In genomic region chr3:89144080-89144479, GRCh38 we compare ENCODE assay signal across 26 cellular contexts. TPM values are rescaled to one million over a fixed set of nuclear protein-coding genes. Genes with fewer than 3 reads are reported as not detected.
DNase-seq lines count a peak whose midpoint lies in the region; ATAC-seq, FAIRE-seq and TF ChIP-seq lines count a peak whose summit lies in the region.
"Had no signal": no experiment of that assay in that cellular context is flagged by ENCODE, and none has a peak within 500 bp of the region (broad histone marks: within the 10 kb centered on the region; RNA-seq: fewer than 3 reads in every experiment).

No MANE protein-coding gene starts in this region.

- no peak for DNase-seq in HepG2 (ENCODE audit: low spot score)
- no peak for DNase-seq in right lobe of liver
- DNase-seq in stimulated activated CD4-positive, alpha-beta T cell treated with anti-CD3 and anti-CD28 coated beads, Interleukin-1b, Interleukin-23, amount 100 ng/mL, for 48 hours, result no peak
- no peak for DNase-seq in foreskin fibroblast
- no peak for DNase-seq in DMS79 (lab: John Stamatoyannopoulos, UW)
- DNase-seq in NCI-H1436 treated with DMSO at 0.1 percent for 48 hours (lab: John Stamatoyannopoulos, UW), result no peak
- DNase-seq: ACHN; AML-193; BE2C; Caco-2; CD4-positive, CD25-positive, alpha-beta regulatory T cell; CD8-positive, alpha-beta T cell; DMS153; EL; GDM1; GM23248; H7; HCEC 1CT had no signal

- H4K20me1 ChIP-seq in HepG2 (ENCODE audit: insufficient read depth, low read length) (no peaks in the 10 kb centered on the region), OCI-LY3 (ENCODE audit: insufficient read depth, low read length) (no peaks in the 10 kb centered on the region), neural cell (ENCODE audit: insufficient read depth) (no peaks in the 10 kb centered on the region)

- H3K36me3 ChIP-seq in HepG2 (replicated peaks in 1 of 2; ENCODE audit: control insufficient read depth in 1 of 2, insufficient read depth in 2 of 2, low read length in 2 of 2), result no peaks in the 10 kb centered on the region
- H3K36me3 ChIP-seq in right lobe of liver, result no peaks in the 10 kb centered on the region
- H3K36me3 ChIP-seq in OCI-LY3 (replicated peaks; ENCODE audit: low read depth, low read length), result no peaks in the 10 kb centered on the region
- H3K36me3 ChIP-seq in neural cell (ENCODE audit: insufficient read depth, low read length), result no peaks in the 10 kb centered on the region
- H3K36me3 ChIP-seq: BE2C had no signal

- TF ChIP-seq CTCF in HepG2 (CRISPR knock-in tag; IDR thresholded peaks at IDR 0.05) (no peak), right lobe of liver (IDR thresholded peaks at IDR 0.05) (no peak), OCI-LY3 (IDR thresholded peaks at IDR 0.05; ENCODE audit: low read depth, low read length) (no peak), neural cell (IDR thresholded peaks at IDR 0.05; ENCODE audit: poor library complexity, severe bottlenecking) (no peak), foreskin fibroblast (IDR thresholded peaks at IDR 0.05; ENCODE audit: low read depth, low read length) (no peak)

- TF ChIP-seq POLR2A in HepG2 (IDR thresholded peaks at IDR 0.05; ENCODE audit: insufficient read depth in 1 of 2, low read depth in 2 of 2, low read length in 2 of 2) (no peak), right lobe of liver (IDR thresholded peaks at IDR 0.05) (no peak)

- intact Hi-C loops in HepG2 (cut with micrococcal nuclease; ENCODE audit: unreplicated experiment) (no loop called here), right lobe of liver (cut with DNase I) (no loop called here)

- 1% methylated on average over 2 of the region's 2 CpGs for WGBS in HepG2 (ENCODE audit: low lambda C conversion rate)
- WGBS in right lobe of liver (ENCODE audit: insufficient coverage, low coverage, low lambda C conversion rate, missing lambda C conversion rate), result 62% methylated on average over 2 of the region's 2 CpGs

- CTCF ChIA-PET in HepG2 (lab: Yijun Ruan, JAX; ENCODE audit: low intra/inter-chr PET ratio, low total read pairs), result no interaction called here

- H3K79me2 ChIP-seq in HepG2 (ENCODE audit: insufficient read depth, low read length) (no peaks in the 10 kb centered on the region), OCI-LY3 (ENCODE audit: low read length) (no peaks in the 10 kb centered on the region), neural cell (replicated peaks; ENCODE audit: insufficient read depth, low read length) (no peaks in the 10 kb centered on the region)

- ATAC-seq in HepG2 (no peak), right lobe of liver (no peak)
- ATAC-seq: CD8-positive, alpha-beta T cell; GM12878 had no signal

- H2AFZ ChIP-seq in HepG2 (ENCODE audit: low read length) (no peak overlapping the region), OCI-LY3 (ENCODE audit: low read depth, low read length) (peak overlapping the region; percentile 49; the same call in 1 of the 2 replicates), neural cell (ENCODE audit: low read depth, low read length) (no peak overlapping the region)
- H2AFZ ChIP-seq: GM23248 had no signal

- POLR2A ChIA-PET in HepG2 (lab: Yijun Ruan, JAX), result no interaction called here

- in situ Hi-C loops in HepG2 (cut with HindIII; ENCODE audit: extremely low pct_ligation_motif_present, low pct_unique_long_range_greater_than_20kb), result no loop called here

- H3K9me3 ChIP-seq in HepG2 (ENCODE audit: low read length) (no peaks in the 10 kb centered on the region), right lobe of liver (no peaks in the 10 kb centered on the region), OCI-LY3 (ENCODE audit: insufficient read depth, low read length) (no peaks in the 10 kb centered on the region), neural cell (ENCODE audit: low read length) (no peaks in the 10 kb centered on the region)
- H3K9me3 ChIP-seq: BE2C, Caco-2 had no signal

- H3K9ac ChIP-seq in HepG2 (ENCODE audit: insufficient read depth, low read depth, low read length), result no peak overlapping the region
- H3K9ac ChIP-seq in OCI-LY3 (ENCODE audit: low read length), result no peak overlapping the region
- no peak overlapping the region for H3K9ac ChIP-seq in neural cell (ENCODE audit: low read length)
- H3K9ac ChIP-seq: GM23248 had no signal

- H3F3A ChIP-seq in neural cell (ENCODE audit: insufficient read depth, low read length, poor library complexity, severe bottlenecking), result peaks cover 5% of the 10 kb centered on the region

- no peaks in the 10 kb centered on the region for H3K9me2 ChIP-seq in neural cell (ENCODE audit: insufficient read depth, low read length)

- TF ChIP-seq RAD21 in HepG2 (CRISPR knock-in tag; IDR thresholded peaks at IDR 0.05), result no peak
- TF ChIP-seq RAD21 in neural cell (conservative IDR thresholded peaks at IDR 0.05), result no peak

- H3K4me2 ChIP-seq in HepG2 (ENCODE audit: low read depth, low read length) (no peak overlapping the region), OCI-LY3 (ENCODE audit: low read length) (no peak overlapping the region), neural cell (ENCODE audit: low read length) (peak overlapping the region; percentile 54)

- H3K27ac ChIP-seq in HepG2 (ENCODE audit: extremely low read length, insufficient read depth, low read length) (no peak overlapping the region), right lobe of liver (no peak overlapping the region), OCI-LY3 (ENCODE audit: low read length) (no peak overlapping the region), neural cell (ENCODE audit: low read length) (peak overlapping the region; percentile 45)
- H3K27ac ChIP-seq: 22Rv1, C4-2B, GM23248 had no signal

- FAIRE-seq in HepG2 (lab: Jason Lieb, UNC), result no peak
- FAIRE-seq: A204.1, GM12878, GM19239, H1 had no signal

- BruUV-seq in HepG2 (replicated peaks; lab: Mats Ljungman, UMichigan), result no TSS peak

- H3K4me3 ChIP-seq in HepG2 (replicated peaks in 1 of 3; ENCODE audit: insufficient read depth in 1 of 3, low read depth in 2 of 3, low read length in 3 of 3) (no peak overlapping the region), right lobe of liver (no peak overlapping the region), OCI-LY3 (ENCODE audit: low read length) (no peak overlapping the region), neural cell (ENCODE audit: low read length) (peak overlapping the region; percentile 45), foreskin fibroblast (ENCODE audit: low read depth in 1 of 2, low read length in 2 of 2) (no peak overlapping the region)
- H3K4me3 ChIP-seq: GM12878, GM23248 had no signal

- H3K4me1 ChIP-seq in HepG2 (ENCODE audit: insufficient read depth, low read length) (no peaks in the 10 kb centered on the region), right lobe of liver (no peaks in the 10 kb centered on the region), OCI-LY3 (ENCODE audit: low read length) (no peaks in the 10 kb centered on the region)
- H3K4me1 ChIP-seq: BE2C, Caco-2 had no signal

- no peaks in the 10 kb centered on the region for H3K27me3 ChIP-seq in HepG2 (ENCODE audit: control insufficient read depth in 1 of 2, insufficient read depth in 2 of 2, low read length in 2 of 2)
- no peaks in the 10 kb centered on the region for H3K27me3 ChIP-seq in right lobe of liver
- H3K27me3 ChIP-seq in OCI-LY3 (ENCODE audit: low read depth, low read length), result no peaks in the 10 kb centered on the region
- no peaks in the 10 kb centered on the region for H3K27me3 ChIP-seq in neural cell (ENCODE audit: insufficient read depth, low read depth, low read length)
- H3K27me3 ChIP-seq: BE2C had no signal

- no peak for TF ChIP-seq EP300 in HepG2 (IDR thresholded peaks at IDR 0.05; ENCODE audit: low read depth in 2 of 2, low read length in 2 of 2)
- no peak for TF ChIP-seq EP300 in HepG2 (CRISPR knock-in tag; IDR thresholded peaks at IDR 0.05; ENCODE audit: borderline replicate concordance)
- peak; percentile 84 for TF ChIP-seq EP300 in neural cell (conservative IDR thresholded peaks at IDR 0.05; ENCODE audit: poor library complexity, severe bottlenecking)

TF ChIP-seq in HepG2, 621 proteins besides CTCF, POLR2A, EP300 and RAD21:
- peak; percentile 62 to 64; a peak in 3 of 4 replicates for TF ChIP-seq MAFK (conservative IDR thresholded peaks at IDR 0.05 in 1 of 2, IDR thresholded peaks at IDR 0.05 in 1 of 2; ENCODE audit: low read length in 2 of 2)
- 0 out of 2 replicates have a peak, but pooled peaks have one; percentile 49 for TF ChIP-seq MAFF (IDR thresholded peaks at IDR 0.05; ENCODE audit: low read depth, low read length)
- TF ChIP-seq ZNF652 (CRISPR knock-in tag; IDR thresholded peaks at IDR 0.05; ENCODE audit: borderline replicate concordance, low read depth), result no peak

TF ChIP-seq in neural cell, 6 proteins besides CTCF, POLR2A, EP300 and RAD21 (continues in another document):
- TF ChIP-seq MXI1 (conservative IDR thresholded peaks at IDR 0.05; ENCODE audit: poor library complexity, severe bottlenecking) (no peak), POLR2AphosphoS5 (IDR thresholded peaks at IDR 0.05) (peak; percentile 47), TAF1 (IDR thresholded peaks at IDR 0.05; ENCODE audit: low read depth) (no peak), EZH2 (IDR thresholded peaks at IDR 0.05; ENCODE audit: borderline replicate concordance, insufficient read depth, low read length, poor library complexity, severe bottlenecking) (no peak)

RNA-seq across cellular contexts. Expression of gene EPHA3, which starts 36.7 kb away (rescaled TPM):
- total RNA-seq in HepG2 (2016; rRNA removed; fragmentation: Illumina TruSeq; extraction: Trizol) (not detected in 2 replicates), right lobe of liver (1 to 10 TPM in 5 of 6 experiments, under 1 TPM in 1; 0.95 to 2.9 (median 1.5) TPM)
- total RNA-seq in HepG2 (2016; cell fraction: cytosol; rRNA removed; fragmentation: Illumina TruSeq; extraction: Trizol; ENCODE audit: low read depth), result not detected in 2 replicates
- not detected in 2 replicates for total RNA-seq in HepG2 (2016; cell fraction: insoluble cytoplasmic fraction; rRNA removed; fragmentation: Illumina TruSeq; extraction: Trizol)
- not detected in 2 replicates for total RNA-seq in HepG2 (2016; cell fraction: membrane; rRNA removed; fragmentation: Illumina TruSeq; extraction: Trizol)
- not detected in 2 replicates for total RNA-seq in HepG2 (2016; cell fraction: nucleus; rRNA removed; fragmentation: Illumina TruSeq; extraction: Trizol)
- polyA plus RNA-seq in HepG2 (2011; rRNA removed) (0.01 TPM in 1 of 2 replicates, not detected in the other), neural cell (32.7 and 33.0 TPM in 2 replicates)
- polyA plus RNA-seq in HepG2 (2011; cell fraction: cytosol; rRNA removed), result 0.01 and 0.03 TPM in 2 replicates
- not detected in 2 replicates for polyA plus RNA-seq in HepG2 (2011; cell fraction: nucleus; rRNA removed)
- polyA plus RNA-seq in HepG2 (2012), result 0.03 and 0.07 TPM in 2 replicates
- polyA plus RNA-seq in HepG2 (2016; cell fraction: cytosol; fragmentation: Illumina TruSeq; extraction: Trizol; ENCODE audit: low read depth), result not detected in 2 replicates
- polyA plus RNA-seq in HepG2 (2016; cell fraction: insoluble cytoplasmic fraction; fragmentation: Illumina TruSeq; extraction: Trizol; ENCODE audit: low read depth), result not detected in 2 replicates
- polyA plus RNA-seq in HepG2 (2016; cell fraction: membrane; fragmentation: Illumina TruSeq; extraction: Trizol; ENCODE audit: low read depth), result not detected in 2 replicates
- polyA plus RNA-seq in HepG2 (2016; cell fraction: nucleus; fragmentation: Illumina TruSeq; extraction: Trizol; ENCODE audit: insufficient read depth, low read depth), result not detected in 2 replicates
- polyA minus RNA-seq in HepG2 (2011; rRNA and poly(A)+ RNA removed; ENCODE audit: low replicate concordance), result not detected in 2 replicates
- not detected in 2 replicates for polyA minus RNA-seq in HepG2 (2011; cell fraction: cytosol; rRNA and poly(A)+ RNA removed)
- not detected in 2 replicates for polyA minus RNA-seq in HepG2 (2011; cell fraction: nucleus; rRNA and poly(A)+ RNA removed)
- 107 and 115 TPM in 2 replicates for polyA minus RNA-seq in neural cell
- total RNA-seq: Caco-2; CD4-positive, CD25-positive, alpha-beta regulatory T cell; CD8-positive, alpha-beta T cell had no signal
- polyA plus RNA-seq: CD4-positive, CD25-positive, alpha-beta regulatory T cell had no signal
